15 cellular contexts compared by ENCODE assay signal in the genomic region with DNA sequence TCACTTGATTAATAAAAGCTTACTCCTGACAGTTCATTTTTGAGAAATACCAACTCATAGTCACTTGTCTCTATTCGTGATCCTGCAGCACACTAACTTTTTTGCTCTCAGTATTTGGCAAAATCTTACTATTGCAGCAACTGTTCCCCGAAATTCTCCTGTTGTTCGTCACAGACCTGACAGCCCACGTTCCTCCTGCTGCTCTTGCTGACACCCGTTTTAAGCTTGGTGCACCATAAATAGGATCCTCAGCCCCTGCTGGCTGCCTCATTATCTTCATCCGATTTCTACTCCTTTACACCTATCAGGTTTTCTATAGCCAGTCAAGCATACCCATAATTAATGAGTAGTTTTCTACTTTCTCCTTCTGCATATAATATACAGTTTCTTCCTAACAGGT.
A peak's percentile ranks its signal among the peaks of the same experiment; 100 is the strongest.
DNase-seq lines count a peak whose midpoint lies in the region; ATAC-seq and TF ChIP-seq lines count a peak whose summit lies in the region.
"Had no signal": no experiment of that assay in that cellular context is flagged by ENCODE, and none has a peak within 500 bp of the region (broad histone marks: within the 10 kb centered on the region; RNA-seq: fewer than 3 reads in every experiment).

No MANE protein-coding gene starts in this region.

- H4K20me1 ChIP-seq in osteoblast (ENCODE audit: insufficient read depth, low read length): no peaks in the 10 kb centered on the region

- H3K4me1 ChIP-seq in osteoblast (ENCODE audit: insufficient read depth, low read length): no peaks in the 10 kb centered on the region

- H2AFZ ChIP-seq in osteoblast (ENCODE audit: low read length): no peak overlapping the region

- TF ChIP-seq CTCF in fibroblast of the aortic adventitia (IDR thresholded peaks at IDR 0.05; ENCODE audit: insufficient read depth, low read length) (no peak), omental fat pad (IDR thresholded peaks at IDR 0.05) (no peak), osteoblast (IDR thresholded peaks at IDR 0.05; ENCODE audit: extremely low read depth, low read depth, low read length) (no peak)

- DNase-seq in Ammon's horn (ENCODE audit: low spot score): peak; percentile 74
- peak; percentile 5 for DNase-seq in RPMI8226
- DNase-seq in fibroblast of the aortic adventitia (ENCODE audit: low read depth): peak; percentile 30
- DNase-seq in omental fat pad (ENCODE audit: low spot score): no peak
- no peak for DNase-seq in NCI-H82 (lab: John Stamatoyannopoulos, UW)
- no peak for DNase-seq in osteoblast (ENCODE audit: insufficient read length, low spot score, missing footprints)
- no peak for DNase-seq in NCI-H446 treated with DMSO at 0.1 percent for 48 hours (lab: John Stamatoyannopoulos, UW)
- DNase-seq: DMS 273 treated with DMSO at 0.1 percent for 48 hours, GDM1, H9, NCI-H1436, NCI-H2029 had no signal

- H3K4me3 ChIP-seq in fibroblast of the aortic adventitia (ENCODE audit: low read depth, low read length) (no peak overlapping the region), osteoblast (ENCODE audit: insufficient read depth, low read length) (no peak overlapping the region)
- H3K4me3 ChIP-seq: GM12878 had no signal

- no peaks in the 10 kb centered on the region for H3K27me3 ChIP-seq in osteoblast (ENCODE audit: insufficient read depth, low read length)

- H3K79me2 ChIP-seq in osteoblast (ENCODE audit: insufficient read depth, low read length): no peaks in the 10 kb centered on the region

- no peaks in the 10 kb centered on the region for H3K36me3 ChIP-seq in osteoblast (ENCODE audit: insufficient read depth, low read length)

- H3K9me3 ChIP-seq in osteoblast (ENCODE audit: low read depth, low read length): no peaks in the 10 kb centered on the region

- ATAC-seq in omental fat pad (ENCODE audit: low FRiP score): peak; percentile 81
- ATAC-seq: GM12878, Panc1, Right ventricle myocardium inferior had no signal

- H3K27ac ChIP-seq in osteoblast (ENCODE audit: low read depth, low read length): no peak overlapping the region

- no peak overlapping the region for H3K4me2 ChIP-seq in osteoblast (ENCODE audit: insufficient read depth, low read length)

Comparison
In these comparisons a context has a peak if more than half of its experiments do, and no peak if none do; other contexts are left out.
1. DNase-seq: peak in Ammon's horn (single experiment), RPMI8226 (single experiment) and fibroblast of the aortic adventitia (single experiment); none in omental fat pad (single experiment), NCI-H82 (single experiment), osteoblast (single experiment) and NCI-H446 treated with DMSO at 0.1 percent for 48 hours (single experiment).